In the genomic region with DNA sequence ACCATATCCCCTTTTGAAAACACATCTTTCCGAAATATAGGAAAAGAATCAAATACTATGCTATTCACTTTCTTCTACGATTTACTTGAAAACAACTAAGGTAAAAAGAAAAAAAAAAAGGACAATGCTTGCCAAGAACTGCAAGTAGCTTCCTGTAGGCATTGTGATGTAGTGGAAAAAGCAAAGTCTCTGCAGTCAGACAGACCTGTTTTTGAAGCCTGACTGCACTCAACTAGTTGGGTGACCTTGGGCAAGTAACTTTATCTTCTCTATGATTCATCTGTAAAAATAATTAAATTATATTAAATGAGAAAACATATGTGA, we compare ENCODE assay signal across 19 cellular contexts.
DNase-seq lines count a peak whose midpoint lies in the region; ATAC-seq and TF ChIP-seq lines count a peak whose summit lies in the region.
"Had no signal": no experiment of that assay in that cellular context is flagged by ENCODE, and none has a peak within 500 bp of the region (broad histone marks: within the 10 kb centered on the region; RNA-seq: fewer than 3 reads in every experiment).

No MANE protein-coding gene starts in this region.

- no peaks in the 10 kb centered on the region for H3K79me2 ChIP-seq in osteoblast (ENCODE audit: insufficient read depth, low read length)

- H3K4me1 ChIP-seq in adipocyte (ENCODE audit: control insufficient read depth, insufficient read depth, low read length) (peaks cover 9% of the 10 kb centered on the region), osteoblast (ENCODE audit: insufficient read depth, low read length) (peaks cover 19% of the 10 kb centered on the region)
- H3K4me1 ChIP-seq: Caco-2 had no signal

- H3K36me3 ChIP-seq in adipocyte (ENCODE audit: control insufficient read depth, insufficient read depth, low read length, severe bottlenecking) (no peaks in the 10 kb centered on the region), osteoblast (ENCODE audit: insufficient read depth, low read length) (no peaks in the 10 kb centered on the region)

- H3K27ac ChIP-seq in epithelial cell of prostate (peak overlapping the region; percentile 1), osteoblast (ENCODE audit: low read depth, low read length) (peak overlapping the region; percentile 11)

- H3K27me3 ChIP-seq in adipocyte (replicated peaks; ENCODE audit: control insufficient read depth, insufficient read depth, low read length), result peaks cover 8% of the 10 kb centered on the region
- peaks cover 11% of the 10 kb centered on the region for H3K27me3 ChIP-seq in osteoblast (ENCODE audit: insufficient read depth, low read length)

- H4K20me1 ChIP-seq in osteoblast (ENCODE audit: insufficient read depth, low read length), result no peaks in the 10 kb centered on the region

- no peak for TF ChIP-seq CTCF in osteoblast (IDR thresholded peaks at IDR 0.05; ENCODE audit: extremely low read depth, low read depth, low read length)

- peak overlapping the region; percentile 18 for H3K9ac ChIP-seq in adipocyte (ENCODE audit: low read length)

- H3K9me3 ChIP-seq in adipocyte (ENCODE audit: control insufficient read depth, low read length), result no peaks in the 10 kb centered on the region
- no peaks in the 10 kb centered on the region for H3K9me3 ChIP-seq in osteoblast (ENCODE audit: low read depth, low read length)
- H3K9me3 ChIP-seq: Caco-2 had no signal

- no peak overlapping the region for H3K4me2 ChIP-seq in osteoblast (ENCODE audit: insufficient read depth, low read length)

- H2AFZ ChIP-seq in osteoblast (ENCODE audit: low read length), result no peak overlapping the region

- ATAC-seq in GM18519 (IDR thresholded peaks at IDR 0.05; ENCODE audit: low FRiP score, unreplicated experiment), result no peak
- ATAC-seq: left lobe of liver; stimulated activated effector memory CD8-positive, alpha-beta T cell treated with anti-CD3 and anti-CD28 coated beads, Interleukin-12 subunit alpha, Interleukin-12 subunit beta, amount 100 ng/mL, for 72 hours had no signal

- DNase-seq in HCEC 1CT, result peak; percentile 9
- DNase-seq in adipocyte (ENCODE audit: low read depth), result peak; percentile 44
- no peak for DNase-seq in epithelial cell of prostate (ENCODE audit: low read depth, low spot score)
- no peak for DNase-seq in osteoblast (ENCODE audit: insufficient read length, low spot score, missing footprints)
- DNase-seq in stimulated activated CD4-positive, alpha-beta T cell treated with anti-CD3 and anti-CD28 coated beads, Interleukin-4, amount 100 ng/mL, for 4 hours, result no peak
- DNase-seq in NCI-H510A treated with DMSO at 0.1 percent for 48 hours (lab: John Stamatoyannopoulos, UW), result no peak
- DNase-seq in activated effector memory CD4-positive, alpha-beta T cell treated with Interleukin-2 at 50 U/mL for 16 hours, result no peak
- DNase-seq: activated CD4-positive, alpha-beta T cell treated with anti-CD3 and anti-CD28 coated beads for 48 hours; activated gamma-delta T cell; AML-193; Caco-2; foreskin melanocyte; MV-4-11; NCI-H187 treated with DMSO at 0.1 percent for 48 hours; NCI-H510A; retina had no signal

- H3K4me3 ChIP-seq in adipocyte (ENCODE audit: low read length), result no peak overlapping the region
- no peak overlapping the region for H3K4me3 ChIP-seq in osteoblast (ENCODE audit: insufficient read depth, low read length)

Comparison
In these comparisons a context has a peak if more than half of its experiments do, and no peak if none do; other contexts are left out.
1. DNase-seq: peak in HCEC 1CT (single experiment) and adipocyte (single experiment); none in epithelial cell of prostate (single experiment), osteoblast (single experiment), stimulated activated CD4-positive, alpha-beta T cell treated with anti-CD3 and anti-CD28 coated beads, Interleukin-4, amount 100 ng/mL, for 4 hours (0 of 2), NCI-H510A treated with DMSO at 0.1 percent for 48 hours (single experiment) and activated effector memory CD4-positive, alpha-beta T cell treated with Interleukin-2 at 50 U/mL for 16 hours (single experiment).